Comparison of ENCODE assay signal across 21 cellular contexts in genomic region chr17:61239953-61240352, GRCh38.
DNase-seq lines count a peak whose midpoint lies in the region; ATAC-seq lines count a peak whose summit lies in the region.
"Had no signal": no experiment of that assay in that cellular context is flagged by ENCODE, and none has a peak within 500 bp of the region (broad histone marks: within the 10 kb centered on the region; RNA-seq: fewer than 3 reads in every experiment).

No MANE protein-coding gene starts in this region.

- no CpG with 5 or more reads among the region's 1 CpG for WGBS in mesenchymal stem cell

- peak overlapping the region in 1 of 2 experiments; percentile 83 for H2BK12ac ChIP-seq in mesenchymal stem cell (ENCODE audit: low read length in 2 of 2)

- H2BK120ac ChIP-seq in mesenchymal stem cell (ENCODE audit: low read depth, low read length) = no peak overlapping the region

- no peak overlapping the region for H3K4ac ChIP-seq in mesenchymal stem cell (ENCODE audit: low read depth in 1 of 2, low read length in 2 of 2)

- no peak for DNase-seq in activated T-cell treated with anti-CD3 and anti-CD28 coated beads, Interleukin-2, amount 50 U/mL, for 24 hours
- DNase-seq in activated T-cell treated with anti-CD3 and anti-CD28 coated beads, Interleukin-2, amount 50 U/mL, for 4 hours = no peak
- DNase-seq in stimulated activated naive CD8-positive, alpha-beta T cell treated with anti-CD3 and anti-CD28 coated beads, Interleukin-15, Interleukin-2, amounts not matched to agents 100 U/mL and 50 U/mL, for 24 hours = no peak
- DNase-seq in mesenchymal stem cell (no peak), NCI-H1092 (lab: John Stamatoyannopoulos, UW) (no peak), amniotic stem cell (lab: John Stamatoyannopoulos, UW) (no peak)
- DNase-seq: DMS53, GDM1, KG1, NCI-H1092 treated with DMSO at 0.1 percent for 48 hours, NCI-H1436 treated with DMSO at 0.1 percent for 48 hours, NCI-H1930, NCI-H69, Peyer's patch, SJCRH30 had no signal

- no peaks in the 10 kb centered on the region for H3K79me1 ChIP-seq in mesenchymal stem cell (replicated peaks; ENCODE audit: low read length, poor library complexity, severe bottlenecking)

- no peak overlapping the region for H3K27ac ChIP-seq in mesenchymal stem cell (ENCODE audit: low read length, poor library complexity, severe bottlenecking)
- H3K27ac ChIP-seq: A549, Peyer's patch, SJCRH30 had no signal

- H3K36me3 Mint-ChIP-seq in activated T-cell treated with anti-CD3 and anti-CD28 coated beads, Interleukin-2, amount 50 U/mL, for 24 hours (ENCODE audit: low read depth) = no peaks in the 10 kb centered on the region
- H3K36me3 Mint-ChIP-seq in activated T-cell treated with anti-CD3 and anti-CD28 coated beads, Interleukin-2, amount 50 U/mL, for 4 hours (ENCODE audit: insufficient read depth) = peaks cover 3% of the 10 kb centered on the region
- peaks cover 3% of the 10 kb centered on the region for H3K36me3 Mint-ChIP-seq in stimulated activated naive CD8-positive, alpha-beta T cell treated with anti-CD3 and anti-CD28 coated beads, Interleukin-15, Interleukin-2, amounts not matched to agents 100 ng/mL and 50 ng/mL, for 24 hours (ENCODE audit: low read depth)

- H3K23ac ChIP-seq in mesenchymal stem cell (ENCODE audit: low read length in 2 of 2) = no peak overlapping the region

- H3K36me3 ChIP-seq in mesenchymal stem cell (ENCODE audit: control insufficient read depth in 1 of 2, insufficient read depth in 2 of 2, low read depth in 1 of 2, low read length in 2 of 2) = no peaks in the 10 kb centered on the region
- H3K36me3 ChIP-seq: HAP-1, Peyer's patch, SJCRH30 had no signal

- no peak overlapping the region for H2AFZ ChIP-seq in mesenchymal stem cell (ENCODE audit: low read depth, low read length)
- H2AFZ ChIP-seq: GM23338 had no signal

- H3K4me2 ChIP-seq in mesenchymal stem cell (ENCODE audit: low read length, poor library complexity, severe bottlenecking) = no peak overlapping the region
- H3K4me2 ChIP-seq: A549, GM23338 had no signal

- no peak overlapping the region for H2BK5ac ChIP-seq in mesenchymal stem cell (ENCODE audit: low read depth, low read length, poor library complexity, severe bottlenecking)

- no peak overlapping the region for H3K4me3 ChIP-seq in mesenchymal stem cell (ENCODE audit: insufficient read depth in 1 of 2, low read depth in 1 of 2, low read length in 2 of 2)
- H3K4me3 ChIP-seq: A549, GM23338, HAP-1, Peyer's patch, SJCRH30 had no signal

- H3K27me3 Mint-ChIP-seq in activated T-cell treated with anti-CD3 and anti-CD28 coated beads, Interleukin-2, amount 50 U/mL, for 24 hours = no peaks in the 10 kb centered on the region
- H3K27me3 Mint-ChIP-seq in activated T-cell treated with anti-CD3 and anti-CD28 coated beads, Interleukin-2, amount 50 U/mL, for 4 hours (ENCODE audit: low read depth) = no peaks in the 10 kb centered on the region
- H3K27me3 Mint-ChIP-seq in stimulated activated naive CD8-positive, alpha-beta T cell treated with anti-CD3 and anti-CD28 coated beads, Interleukin-15, Interleukin-2, amounts not matched to agents 100 ng/mL and 50 ng/mL, for 24 hours = no peaks in the 10 kb centered on the region
- H3K27me3 Mint-ChIP-seq: B cell had no signal

- no peak overlapping the region for H3K27ac Mint-ChIP-seq in activated T-cell treated with anti-CD3 and anti-CD28 coated beads, Interleukin-2, amount 50 U/mL, for 24 hours
- peak overlapping the region; percentile 22 for H3K27ac Mint-ChIP-seq in stimulated activated naive CD8-positive, alpha-beta T cell treated with anti-CD3 and anti-CD28 coated beads, Interleukin-15, Interleukin-2, amounts not matched to agents 100 ng/mL and 50 ng/mL, for 24 hours
- H3K27ac Mint-ChIP-seq: B cell, GM23338 had no signal

- ATAC-seq in activated T-cell treated with anti-CD3 and anti-CD28 coated beads, Interleukin-2, amount 50 U/mL, for 4 hours = no peak
- no peak for ATAC-seq in stimulated activated naive CD8-positive, alpha-beta T cell treated with anti-CD3 and anti-CD28 coated beads, Interleukin-15, Interleukin-2, amounts not matched to agents 100 U/mL and 50 U/mL, for 24 hours
- ATAC-seq: A549, GM23338, HepG2 had no signal

- H4K8ac ChIP-seq in mesenchymal stem cell (ENCODE audit: low read length) = peak overlapping the region; percentile 23

- no peak overlapping the region for H3K14ac ChIP-seq in mesenchymal stem cell (ENCODE audit: low read length in 2 of 2)

- peaks cover 24% of the 10 kb centered on the region for H3K4me1 Mint-ChIP-seq in activated T-cell treated with anti-CD3 and anti-CD28 coated beads, Interleukin-2, amount 50 U/mL, for 24 hours (ENCODE audit: low read depth)
- peaks cover 8% of the 10 kb centered on the region for H3K4me1 Mint-ChIP-seq in activated T-cell treated with anti-CD3 and anti-CD28 coated beads, Interleukin-2, amount 50 U/mL, for 4 hours (ENCODE audit: low read depth)
- peaks cover 16% of the 10 kb centered on the region for H3K4me1 Mint-ChIP-seq in stimulated activated naive CD8-positive, alpha-beta T cell treated with anti-CD3 and anti-CD28 coated beads, Interleukin-15, Interleukin-2, amounts not matched to agents 100 ng/mL and 50 ng/mL, for 24 hours (ENCODE audit: low read depth)

- no peak overlapping the region for H3K18ac ChIP-seq in mesenchymal stem cell (ENCODE audit: low read depth in 1 of 2, low read length in 2 of 2)

- H2AK5ac ChIP-seq in mesenchymal stem cell (ENCODE audit: low read length, severe bottlenecking) = no peak overlapping the region

- no peaks in the 10 kb centered on the region for H3K9me3 ChIP-seq in mesenchymal stem cell (ENCODE audit: control insufficient read depth, low read length)
- H3K9me3 ChIP-seq: HAP-1, Peyer's patch, SJCRH30 had no signal

- H4K91ac ChIP-seq in mesenchymal stem cell (ENCODE audit: low read length) = no peak overlapping the region

- peaks cover 3% of the 10 kb centered on the region for H3K9me3 Mint-ChIP-seq in activated T-cell treated with anti-CD3 and anti-CD28 coated beads, Interleukin-2, amount 50 U/mL, for 24 hours
- H3K9me3 Mint-ChIP-seq in activated T-cell treated with anti-CD3 and anti-CD28 coated beads, Interleukin-2, amount 50 U/mL, for 4 hours = peaks cover 3% of the 10 kb centered on the region
- H3K9me3 Mint-ChIP-seq in stimulated activated naive CD8-positive, alpha-beta T cell treated with anti-CD3 and anti-CD28 coated beads, Interleukin-15, Interleukin-2, amounts not matched to agents 100 ng/mL and 50 ng/mL, for 24 hours = no peaks in the 10 kb centered on the region
- H3K9me3 Mint-ChIP-seq: GM23338 had no signal

- peaks cover 5% of the 10 kb centered on the region for H3K4me1 ChIP-seq in mesenchymal stem cell (ENCODE audit: control insufficient read depth, insufficient read depth, low read depth, low read length)
- H3K4me1 ChIP-seq: Peyer's patch had no signal

- H2BK15ac ChIP-seq in mesenchymal stem cell (ENCODE audit: low read depth, poor library complexity, severe bottlenecking) = no peak overlapping the region

- no peak overlapping the region for H3K9ac ChIP-seq in mesenchymal stem cell (ENCODE audit: low read length)

- peak overlapping the region; percentile 25 for H3K4me3 Mint-ChIP-seq in activated T-cell treated with anti-CD3 and anti-CD28 coated beads, Interleukin-2, amount 50 U/mL, for 24 hours
- H3K4me3 Mint-ChIP-seq in activated T-cell treated with anti-CD3 and anti-CD28 coated beads, Interleukin-2, amount 50 U/mL, for 4 hours = no peak overlapping the region
- peak overlapping the region; percentile 45 for H3K4me3 Mint-ChIP-seq in stimulated activated naive CD8-positive, alpha-beta T cell treated with anti-CD3 and anti-CD28 coated beads, Interleukin-15, Interleukin-2, amounts not matched to agents 100 ng/mL and 50 ng/mL, for 24 hours
- H3K4me3 Mint-ChIP-seq: B cell, GM23338 had no signal

- H3K27me3 ChIP-seq in mesenchymal stem cell (ENCODE audit: control insufficient read depth in 1 of 2, insufficient read depth in 1 of 2, low read length in 2 of 2) = no peaks in the 10 kb centered on the region
- H3K27me3 ChIP-seq: Peyer's patch, SJCRH30 had no signal
